In genomic region chr15:98288091-98288590, GRCh38 we compare ENCODE assay signal across 26 cellular contexts.
DNase-seq lines count a peak whose midpoint lies in the region; ATAC-seq, FAIRE-seq and TF ChIP-seq lines count a peak whose summit lies in the region.
"Had no signal": no experiment of that assay in that cellular context is flagged by ENCODE, and none has a peak within 500 bp of the region (broad histone marks: within the 10 kb centered on the region; RNA-seq: fewer than 3 reads in every experiment).

No MANE protein-coding gene starts in this region.

- H3K4me3 Mint-ChIP-seq in T-cell = no peak overlapping the region
- H3K4me3 Mint-ChIP-seq: CD14-positive monocyte; CD4-positive, alpha-beta memory T cell; CD4-positive, CD25-positive, alpha-beta regulatory T cell; CD8-positive, alpha-beta memory T cell had no signal

- H3K36me3 Mint-ChIP-seq in T-cell = no peaks in the 10 kb centered on the region
- H3K36me3 Mint-ChIP-seq: CD14-positive monocyte; CD4-positive, alpha-beta memory T cell; CD4-positive, CD25-positive, alpha-beta regulatory T cell had no signal

- peaks cover 0 to 52% (median 5%) of the 10 kb centered on the region in 4 donors for H3K27me3 ChIP-seq in esophagus muscularis mucosa
- no peaks in the 10 kb centered on the region for H3K27me3 ChIP-seq in neuronal stem cell (ENCODE audit: control insufficient read depth in 3 of 3, insufficient read depth in 3 of 3, low read depth in 1 of 3, low read length in 3 of 3)

- CTCF ChIA-PET in T-cell (lab: Charles Lee) = interaction anchor here in 1 of 2 donors (1.6 kb wide), 1 partner anchor 19 kb away, joined by 4 read pairs; no protein-coding TSS in a partner anchor

- TF ChIP-seq POLR2A in esophagus muscularis mucosa (IDR thresholded peaks at IDR 0.05; ENCODE audit: low read depth) = no peak

- no peak overlapping the region for H4K91ac ChIP-seq in neuronal stem cell (ENCODE audit: low read depth, low read length, poor library complexity)

- H3K4me3 ChIP-seq in esophagus muscularis mucosa (no peak overlapping the region), neuronal stem cell (ENCODE audit: low read length in 2 of 2) (no peak overlapping the region)
- H3K4me3 ChIP-seq: BLaER1, GM12878 had no signal

- ATAC-seq in T-cell (replicated peaks in 1 of 4) (no peak), HG03095 (IDR thresholded peaks at IDR 0.05; ENCODE audit: unreplicated experiment) (no peak)
- ATAC-seq: GM12878 had no signal

- no peak overlapping the region for H3K4ac ChIP-seq in neuronal stem cell (ENCODE audit: low read length)

- H3K14ac ChIP-seq in neuronal stem cell (ENCODE audit: low read length) = no peak overlapping the region

- TF ChIP-seq CTCF in esophagus muscularis mucosa (IDR thresholded peaks at IDR 0.05) = no peak

- H3K27ac ChIP-seq in esophagus muscularis mucosa (replicated peaks in 1 of 4) (no peak overlapping the region), neuronal stem cell (replicated peaks; ENCODE audit: low read length) (no peak overlapping the region)
- H3K27ac ChIP-seq: BLaER1 had no signal

- H3K4me1 Mint-ChIP-seq in T-cell = peaks cover 0 to 7% (median 1%) of the 10 kb centered on the region in 3 donors
- H3K4me1 Mint-ChIP-seq: CD14-positive monocyte; CD4-positive, CD25-positive, alpha-beta regulatory T cell had no signal

- peak overlapping the region; percentile 60 for H3K23ac ChIP-seq in neuronal stem cell (ENCODE audit: low read depth, low read length, poor library complexity)

- H3K79me1 ChIP-seq in neuronal stem cell (ENCODE audit: low read depth, low read length) = no peaks in the 10 kb centered on the region

- no peak overlapping the region for H3K27ac Mint-ChIP-seq in T-cell
- H3K27ac Mint-ChIP-seq: CD14-positive monocyte; CD4-positive, alpha-beta memory T cell; CD4-positive, CD25-positive, alpha-beta regulatory T cell; CD8-positive, alpha-beta memory T cell had no signal

- H3K9me3 Mint-ChIP-seq in T-cell = no peaks in the 10 kb centered on the region
- H3K9me3 Mint-ChIP-seq: CD14-positive monocyte; CD4-positive, alpha-beta memory T cell; CD4-positive, CD25-positive, alpha-beta regulatory T cell; CD8-positive, alpha-beta memory T cell had no signal

- H2BK15ac ChIP-seq in neuronal stem cell (ENCODE audit: low read length) = no peak overlapping the region

- peak; percentile 77 for DNase-seq in esophagus muscularis mucosa (ENCODE audit: extremely low spot score)
- DNase-seq in neuronal stem cell (ENCODE audit: low spot score) = no peak
- no peak for DNase-seq in T-cell
- no peak for DNase-seq in GM19239 (ENCODE audit: insufficient read length, low spot score)
- DNase-seq: 8988T; ACHN; BE2C; C1 segment of cervical spinal cord; CD4-positive, alpha-beta memory T cell; CD4-positive, CD25-positive, alpha-beta regulatory T cell; CD8-positive, alpha-beta memory T cell; COR-L47; DMS 273 treated with DMSO at 0.1 percent for 48 hours; DMS153; DMS53; DMS79; DND-41; EL; GDM1 had no signal

- no peak overlapping the region for H3K9ac ChIP-seq in neuronal stem cell (ENCODE audit: low read depth, low read length, poor library complexity)
- H3K9ac ChIP-seq: BLaER1 had no signal

- H3K18ac ChIP-seq in neuronal stem cell (ENCODE audit: low read length) = no peak overlapping the region

- H2AK5ac ChIP-seq in neuronal stem cell (ENCODE audit: low read depth, low read length) = no peak overlapping the region

- H3K36me3 ChIP-seq in esophagus muscularis mucosa = no peaks in the 10 kb centered on the region
- no peaks in the 10 kb centered on the region for H3K36me3 ChIP-seq in neuronal stem cell (replicated peaks in 1 of 2; ENCODE audit: control insufficient read depth in 2 of 2, insufficient read depth in 2 of 2, low read length in 2 of 2)
- H3K36me3 ChIP-seq: BE2C, BLaER1 had no signal

- H3K4me1 ChIP-seq in esophagus muscularis mucosa (peaks cover 4 to 10% (median 10%) of the 10 kb centered on the region in 4 donors), neuronal stem cell (ENCODE audit: control insufficient read depth in 2 of 2, insufficient read depth in 1 of 2, low read depth in 1 of 2, low read length in 2 of 2) (no peaks in the 10 kb centered on the region)
- H3K4me1 ChIP-seq: BE2C had no signal

- FAIRE-seq in GM19239 (lab: Jason Lieb, UNC) = no peak
- FAIRE-seq: A204.1, GM12878, GM12892, GM18507 had no signal

- no peak overlapping the region for H4K8ac ChIP-seq in neuronal stem cell (ENCODE audit: low read depth, low read length)

- no peak overlapping the region for H2BK5ac ChIP-seq in neuronal stem cell (ENCODE audit: low read length)

- no peak overlapping the region for H2AFZ ChIP-seq in neuronal stem cell (ENCODE audit: low read length)

- H3K9me3 ChIP-seq in esophagus muscularis mucosa (no peaks in the 10 kb centered on the region), neuronal stem cell (replicated peaks in 1 of 2; ENCODE audit: control insufficient read depth in 2 of 2, insufficient read depth in 1 of 2, low read depth in 1 of 2, low read length in 2 of 2) (no peaks in the 10 kb centered on the region)
- H3K9me3 ChIP-seq: BE2C had no signal

- no peak overlapping the region for H3K4me2 ChIP-seq in neuronal stem cell (ENCODE audit: insufficient read depth, low read length, poor library complexity, severe bottlenecking)
- H3K4me2 ChIP-seq: BLaER1 had no signal

- no peak overlapping the region for H2BK12ac ChIP-seq in neuronal stem cell (ENCODE audit: low read length)

- no peak overlapping the region for H2BK120ac ChIP-seq in neuronal stem cell (ENCODE audit: low read depth, low read length)

- 81% methylated on average over 10 of the region's 11 CpGs for WGBS in esophagus muscularis mucosa
- no CpG with 5 or more reads among the region's 11 CpGs for WGBS in neuronal stem cell (ENCODE audit: extremely low coverage in 2 of 2, insufficient read length in 2 of 2, insufficient replicate concordance in 1 of 2), 2 donors

- no peak for TF ChIP-seq EP300 in esophagus muscularis mucosa (IDR thresholded peaks at IDR 0.05)

- intact Hi-C loops in esophagus muscularis mucosa (cut with DNase I) = no loop called here

- POLR2A ChIA-PET in T-cell (lab: Charles Lee) = no interaction called here

- peaks cover 14 to 23% of the 10 kb centered on the region in 2 donors for H3K27me3 Mint-ChIP-seq in T-cell
- H3K27me3 Mint-ChIP-seq: CD4-positive, CD25-positive, alpha-beta regulatory T cell had no signal
